In genomic region chr17:18676928-18677327, GRCh38 we compare ENCODE assay signal across 15 cellular contexts. TPM values are rescaled to one million over a fixed set of nuclear protein-coding genes. Genes with fewer than 3 reads are reported as not detected.
"Had no signal": no experiment of that assay in that cellular context is flagged by ENCODE, and none has a peak within 500 bp of the region (broad histone marks: within the 10 kb centered on the region; RNA-seq: fewer than 3 reads in every experiment).

No MANE protein-coding gene starts in this region.

RNA-seq across cellular contexts. Expression of gene TBC1D28, which starts 32.7 kb away (rescaled TPM):
- total RNA-seq: stomach, subcutaneous adipose tissue, suprapubic skin, temporal lobe, thoracic aorta, thyroid gland, tibial nerve, transverse colon, upper lobe of left lung, upper lobe of right lung, ureter, urinary bladder, uterus, vagina had no signal
- polyA plus RNA-seq: stomach, thymus, urinary bladder had no signal
